Comparison of ENCODE assay signal across 8 cellular contexts in genomic region chr12:30457621-30458289, GRCh38.
DNase-seq lines count a peak whose midpoint lies in the region; ATAC-seq and TF ChIP-seq lines count a peak whose summit lies in the region.

No MANE protein-coding gene starts in this region.

- no peak overlapping the region for H3K4me3 Mint-ChIP-seq in chondrocyte (ENCODE audit: unreplicated experiment)

- H3K9ac ChIP-seq in Loucy (ENCODE audit: low read depth, low read length, poor library complexity, severe bottlenecking) = no peak overlapping the region

- in situ Hi-C loops in GM13977 (cut with MboI; ENCODE audit: low pct_unique_long_range_greater_than_20kb, low sequenced_read_pairs, unreplicated experiment) = no loop called here

- peak; percentile 29; the same call in 1 of the 2 replicates for TF ChIP-seq CTCF in Loucy (conservative IDR thresholded peaks at IDR 0.05; ENCODE audit: low read length)
- TF ChIP-seq CTCF in chondrocyte (IDR thresholded peaks at IDR 0.05) = peak; percentile 61
- TF ChIP-seq CTCF in mucosa of descending colon (IDR thresholded peaks at IDR 0.05) = no peak
- no peak for TF ChIP-seq CTCF in GM13977 (IDR thresholded peaks at IDR 0.05; ENCODE audit: extremely low read depth, insufficient read depth, missing control alignments)

- no peaks in the 10 kb centered on the region for H3K27me3 Mint-ChIP-seq in chondrocyte (ENCODE audit: low read depth)

- no peaks in the 10 kb centered on the region for H3K9me3 Mint-ChIP-seq in chondrocyte (ENCODE audit: low read depth)

- no peaks in the 10 kb centered on the region for H3K9me2 ChIP-seq in Loucy (replicated peaks; ENCODE audit: low read depth, low read length)

- ATAC-seq in mucosa of descending colon (peak; percentile 50), HG03439 (IDR thresholded peaks at IDR 0.05; ENCODE audit: unreplicated experiment) (no peak), HG03039 (IDR thresholded peaks at IDR 0.05; ENCODE audit: unreplicated experiment) (no peak)

- H3K27me3 ChIP-seq in Loucy (ENCODE audit: insufficient read depth, low read length, poor library complexity, severe bottlenecking) = no peaks in the 10 kb centered on the region

- peaks cover 5% of the 10 kb centered on the region for H3K4me1 Mint-ChIP-seq in chondrocyte (ENCODE audit: low read depth)

- H3K4me1 ChIP-seq in Loucy (ENCODE audit: insufficient read depth, low read length, poor library complexity, severe bottlenecking) (no peaks in the 10 kb centered on the region), mucosa of descending colon (ENCODE audit: low read depth) (no peaks in the 10 kb centered on the region)

- intact Hi-C loops in mucosa of descending colon (cut with DNase I, micrococcal nuclease) = no loop called here

- no peak overlapping the region for H3K27ac Mint-ChIP-seq in chondrocyte (ENCODE audit: unreplicated experiment)

- peak; percentile 67 for DNase-seq in COLO829 (ENCODE audit: low spot score)
- DNase-seq in chondrocyte (ENCODE audit: low spot score) = no peak
- no peak for DNase-seq in mucosa of descending colon
- DNase-seq in activated T-cell treated with anti-CD3 and anti-CD28 coated beads, Interleukin-2, amount 50 U/mL, for 1 hour = no peak
- DNase-seq in GM13977 (ENCODE audit: low spot score) = no peak

- no peaks in the 10 kb centered on the region for H4K20me1 ChIP-seq in Loucy (ENCODE audit: insufficient read depth, low read length, poor library complexity, severe bottlenecking)

- no peak overlapping the region for H3K4me2 ChIP-seq in Loucy (ENCODE audit: low read depth, low read length, poor library complexity, severe bottlenecking)

- H3K36me3 Mint-ChIP-seq in chondrocyte (ENCODE audit: low read depth) = no peaks in the 10 kb centered on the region

- H3K79me2 ChIP-seq in Loucy (ENCODE audit: insufficient read depth, low read length) = no peaks in the 10 kb centered on the region

- H3K4me3 ChIP-seq in Loucy (ENCODE audit: low read length, poor library complexity, severe bottlenecking) (no peak overlapping the region), mucosa of descending colon (no peak overlapping the region)

- no peaks in the 10 kb centered on the region for H3F3A ChIP-seq in Loucy (ENCODE audit: low read depth)

- H3K9me3 ChIP-seq in Loucy (ENCODE audit: insufficient read depth, low read depth, low read length) (no peaks in the 10 kb centered on the region), mucosa of descending colon (peaks cover 2% of the 10 kb centered on the region)

- H3K36me3 ChIP-seq in Loucy (ENCODE audit: insufficient read depth, low read length) = no peaks in the 10 kb centered on the region
- H3K36me3 ChIP-seq in mucosa of descending colon (ENCODE audit: low read depth) = no peaks in the 10 kb centered on the region

- no peak overlapping the region for H2AFZ ChIP-seq in Loucy (ENCODE audit: low read length)

Comparison
In these comparisons a context has a peak if more than half of its experiments do, and no peak if none do; other contexts are left out.
1. CTCF ChIP-seq: peak in Loucy (single experiment) and chondrocyte (single experiment); none in mucosa of descending colon (single experiment) and GM13977 (single experiment).